In the genomic region with DNA sequence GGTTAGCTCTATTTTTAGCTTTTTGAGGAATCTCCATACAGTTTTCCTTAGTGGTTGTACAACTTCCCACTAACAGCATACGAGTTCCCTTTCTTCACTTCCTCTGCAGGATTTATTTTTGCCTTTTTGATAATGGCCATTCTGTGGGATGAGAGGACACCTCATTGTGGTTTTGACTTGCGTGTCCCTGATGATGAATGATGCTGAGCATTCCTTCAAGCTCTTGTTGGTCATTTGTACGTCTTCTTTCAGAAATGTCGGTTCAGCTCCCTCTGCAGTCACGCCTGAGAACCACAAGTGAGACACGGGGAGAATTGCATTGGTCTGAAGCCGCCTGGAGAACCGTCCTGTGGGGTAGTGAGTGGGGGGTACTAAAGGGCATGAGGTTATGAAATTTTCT, we compare ENCODE assay signal across 8 cellular contexts. TPM values are rescaled to one million over a fixed set of nuclear protein-coding genes. Genes with fewer than 3 reads are reported as not detected.
DNase-seq lines count a peak whose midpoint lies in the region; ATAC-seq and TF ChIP-seq lines count a peak whose summit lies in the region.
"Had no signal": no experiment of that assay in that cellular context is flagged by ENCODE, and none has a peak within 500 bp of the region (broad histone marks: within the 10 kb centered on the region; RNA-seq: fewer than 3 reads in every experiment).

No MANE protein-coding gene starts in this region.

- H3K27ac ChIP-seq in WERI-Rb-1: no peak overlapping the region

- no peak overlapping the region for H3K4me3 ChIP-seq in WERI-Rb-1 (ENCODE audit: low read depth, low read length)

- H3K9me3 ChIP-seq in WERI-Rb-1 (ENCODE audit: severe bottlenecking): no peaks in the 10 kb centered on the region

- DNase-seq in GM03348 (ENCODE audit: low spot score) (peak; percentile 61), HT1080 (ENCODE audit: low read depth) (peak; percentile 55), WERI-Rb-1 (peak; percentile 59), islet precursor cell (peak; percentile 67), NCI-H1436 (lab: John Stamatoyannopoulos, UW) (no peak)

- H3K27me3 ChIP-seq in WERI-Rb-1 (ENCODE audit: insufficient read depth, low read depth, severe bottlenecking): no peaks in the 10 kb centered on the region

- H3K36me3 ChIP-seq in WERI-Rb-1: no peaks in the 10 kb centered on the region

- ATAC-seq in GM18873 (IDR thresholded peaks at IDR 0.05; ENCODE audit: low FRiP score, unreplicated experiment) (no peak), GM21717 (IDR thresholded peaks at IDR 0.05; ENCODE audit: unreplicated experiment) (no peak)

- TF ChIP-seq CTCF in WERI-Rb-1 (IDR thresholded peaks at IDR 0.05; ENCODE audit: low read depth, low read length): peak; percentile 66

RNA-seq across cellular contexts. Expression of a gene that starts 2.0 kb away (rescaled TPM):
- not detected in 2 replicates for total RNA-seq in HT1080 (2014; rRNA removed; shearing (Covaris generic))
- polyA plus RNA-seq in HT1080 (2015; cell fraction: cytosol; rRNA removed): not detected in 2 replicates
- not detected in 2 replicates for polyA plus RNA-seq in HT1080 (2015; cell fraction: nucleus; rRNA removed)
- total RNA-seq: skeletal muscle tissue had no signal

RNA-seq across cellular contexts. Expression of a gene that starts 15.2 kb away (rescaled TPM):
- total RNA-seq in HT1080 (2014; rRNA removed; shearing (Covaris generic)): not detected in 2 replicates
- polyA plus RNA-seq in HT1080 (2015; cell fraction: cytosol; rRNA removed): not detected in 2 replicates
- polyA plus RNA-seq in HT1080 (2015; cell fraction: nucleus; rRNA removed): not detected in 2 replicates
- total RNA-seq: skeletal muscle tissue had no signal

RNA-seq across cellular contexts. Expression of a gene that starts 19.3 kb away (rescaled TPM):
- not detected in 2 replicates for total RNA-seq in HT1080 (2014; rRNA removed; shearing (Covaris generic))
- not detected in 2 replicates for polyA plus RNA-seq in HT1080 (2015; cell fraction: cytosol; rRNA removed)
- polyA plus RNA-seq in HT1080 (2015; cell fraction: nucleus; rRNA removed): not detected in 2 replicates
- total RNA-seq: skeletal muscle tissue had no signal

RNA-seq across cellular contexts. Expression of a gene that starts 25.6 kb away (rescaled TPM):
- not detected in 2 replicates for total RNA-seq in HT1080 (2014; rRNA removed; shearing (Covaris generic))
- not detected in 2 replicates for polyA plus RNA-seq in HT1080 (2015; cell fraction: cytosol; rRNA removed)
- polyA plus RNA-seq in HT1080 (2015; cell fraction: nucleus; rRNA removed): not detected in 2 replicates
- total RNA-seq: skeletal muscle tissue had no signal

RNA-seq across cellular contexts. Expression of a gene that starts 36.3 kb away (rescaled TPM):
- total RNA-seq in HT1080 (2014; rRNA removed; shearing (Covaris generic)): not detected in 2 replicates
- not detected in 2 replicates for polyA plus RNA-seq in HT1080 (2015; cell fraction: cytosol; rRNA removed)
- not detected in 2 replicates for polyA plus RNA-seq in HT1080 (2015; cell fraction: nucleus; rRNA removed)
- total RNA-seq: skeletal muscle tissue had no signal
